In genomic region chr21:33434770-33435360, GRCh38 we compare ENCODE assay signal across 8 cellular contexts. TPM values are rescaled to one million over a fixed set of nuclear protein-coding genes. Genes with fewer than 3 reads are reported as not detected.
DNase-seq lines count a peak whose midpoint lies in the region; ATAC-seq and TF ChIP-seq lines count a peak whose summit lies in the region.

No MANE protein-coding gene starts in this region.

- H3K27ac ChIP-seq in right cardiac atrium (ENCODE audit: low read length), result peak overlapping the region; percentile 77

- H3K36me3 Mint-ChIP-seq in HFFc6 (ENCODE audit: low read depth), result peaks cover 26% of the 10 kb centered on the region
- H3K36me3 Mint-ChIP-seq in activated naive CD8-positive, alpha-beta T cell treated with anti-CD3 and anti-CD28 coated beads for 36 hours, result peaks cover 33% of the 10 kb centered on the region

- TF ChIP-seq CTCF in HFFc6 (IDR thresholded peaks at IDR 0.05) (no peak), NB4 (IDR thresholded peaks at IDR 0.05; ENCODE audit: low read depth, low read length) (no peak)

- H3K4me3 ChIP-seq in NB4 (ENCODE audit: low read depth, low read length) (no peak overlapping the region), right cardiac atrium (ENCODE audit: low read length) (no peak overlapping the region)

- H3K4me1 ChIP-seq in right cardiac atrium (ENCODE audit: control insufficient read depth, insufficient read depth, low read length), result no peaks in the 10 kb centered on the region

- intact Hi-C loops in right cardiac atrium (cut with DNase I), result loop anchor here in 1 of 4 donors (10.0 kb wide), 1 partner anchor 230 kb away; no protein-coding TSS in a partner anchor

- H3K27me3 Mint-ChIP-seq in HFFc6 (ENCODE audit: insufficient read depth), result no peaks in the 10 kb centered on the region; the same call in 1 of the 2 replicates
- no peaks in the 10 kb centered on the region for H3K27me3 Mint-ChIP-seq in activated naive CD8-positive, alpha-beta T cell treated with anti-CD3 and anti-CD28 coated beads for 36 hours

- H3K9me3 Mint-ChIP-seq in HFFc6, result no peaks in the 10 kb centered on the region
- H3K9me3 Mint-ChIP-seq in activated naive CD8-positive, alpha-beta T cell treated with anti-CD3 and anti-CD28 coated beads for 36 hours, result no peaks in the 10 kb centered on the region

- ATAC-seq in GM18505 (IDR thresholded peaks at IDR 0.05; ENCODE audit: unreplicated experiment) (peak; percentile 94), right cardiac atrium (peak; percentile 65 to 84)

- TF ChIP-seq POLR2A in GM18505 (IDR thresholded peaks at IDR 0.05; ENCODE audit: borderline replicate concordance, extremely low read depth, insufficient read depth, insufficient read length) (no peak), NB4 (IDR thresholded peaks at IDR 0.05; ENCODE audit: extremely low read depth, insufficient read length) (no peak)

- DNase-seq in HFFc6 (peak; percentile 92), NB4 (ENCODE audit: low read depth) (peak; percentile 63), right cardiac atrium (no peak), NCI-H748 treated with DMSO at 0.1 percent for 48 hours (lab: John Stamatoyannopoulos, UW) (no peak), islet precursor cell (no peak)
- peak; percentile 39 for DNase-seq in activated naive CD8-positive, alpha-beta T cell treated with anti-CD3 and anti-CD28 coated beads for 36 hours
- DNase-seq in stimulated activated CD4-positive, alpha-beta T cell treated with anti-CD3 and anti-CD28 coated beads, Interleukin-2, amount 100 ng/mL, for 24 hours, result peak; percentile 25 to 26

- WGBS in right cardiac atrium, result 73% methylated on average over 5 of the region's 5 CpGs

- peaks cover 25% of the 10 kb centered on the region for H3K4me1 Mint-ChIP-seq in HFFc6 (ENCODE audit: low read depth)
- H3K4me1 Mint-ChIP-seq in activated naive CD8-positive, alpha-beta T cell treated with anti-CD3 and anti-CD28 coated beads for 36 hours, result peaks cover 24% of the 10 kb centered on the region

- H3K9me3 ChIP-seq in right cardiac atrium (ENCODE audit: control insufficient read depth, low read length), result no peaks in the 10 kb centered on the region

- H3K4me3 Mint-ChIP-seq in HFFc6, result peak overlapping the region; percentile 59
- peak overlapping the region; percentile 38 for H3K4me3 Mint-ChIP-seq in activated naive CD8-positive, alpha-beta T cell treated with anti-CD3 and anti-CD28 coated beads for 36 hours

- no peaks in the 10 kb centered on the region for H3K27me3 ChIP-seq in right cardiac atrium (ENCODE audit: control insufficient read depth, insufficient read depth)

- peak overlapping the region; percentile 84 for H3K27ac Mint-ChIP-seq in HFFc6
- peak overlapping the region; percentile 84 for H3K27ac Mint-ChIP-seq in activated naive CD8-positive, alpha-beta T cell treated with anti-CD3 and anti-CD28 coated beads for 36 hours

RNA-seq across cellular contexts. Expression of gene IFNGR2, which starts 31.7 kb away (rescaled TPM):
- 10 to 100 TPM; 51.2 to 68.6 (median 64.2) TPM for total RNA-seq in HFFc6 (2021; fragmentation: NEBNext Ultra II Directional; extraction: Animal tissue kit (Norgen Biotek cat#: 25700))
- total RNA-seq in activated naive CD8-positive, alpha-beta T cell treated with anti-CD3 and anti-CD28 coated beads for 36 hours, result 1 to 10 TPM; 5.6 to 5.7 TPM
- 10 to 100 TPM; 37.5 to 47.4 (median 42.2) TPM for total RNA-seq in right cardiac atrium
- polyA plus RNA-seq in right cardiac atrium, result 37.4 TPM

RNA-seq across cellular contexts. Expression of gene TMEM50B, which starts 44.9 kb away (rescaled TPM):
- 10 to 100 TPM; 22.9 to 30.3 (median 24.5) TPM for total RNA-seq in HFFc6 (2021; fragmentation: NEBNext Ultra II Directional; extraction: Animal tissue kit (Norgen Biotek cat#: 25700))
- total RNA-seq in activated naive CD8-positive, alpha-beta T cell treated with anti-CD3 and anti-CD28 coated beads for 36 hours, result 10 to 100 TPM; 14.6 to 15.7 TPM
- total RNA-seq in right cardiac atrium, result 10 to 100 TPM; 38.8 to 49.3 (median 41.2) TPM
- polyA plus RNA-seq in right cardiac atrium, result 37.0 TPM

RNA-seq across cellular contexts. Expression of gene DNAJC28, which starts 56.7 kb away (rescaled TPM):
- 1 to 10 TPM in 5 of 6 experiments, under 1 TPM in 1; 0.91 to 2.2 (median 1.2) TPM for total RNA-seq in HFFc6 (2021; fragmentation: NEBNext Ultra II Directional; extraction: Animal tissue kit (Norgen Biotek cat#: 25700))
- under 1 TPM; 0.23 to 0.58 TPM for total RNA-seq in activated naive CD8-positive, alpha-beta T cell treated with anti-CD3 and anti-CD28 coated beads for 36 hours
- 1 to 10 TPM; 3.8 to 6.0 (median 5.7) TPM for total RNA-seq in right cardiac atrium
- polyA plus RNA-seq in right cardiac atrium, result 6.2 TPM

Comparison
In these comparisons a context has a peak if more than half of its experiments do, and no peak if none do; other contexts are left out.
1. DNase-seq: peak in HFFc6 (single experiment), NB4 (single experiment), activated naive CD8-positive, alpha-beta T cell treated with anti-CD3 and anti-CD28 coated beads for 36 hours (single experiment) and stimulated activated CD4-positive, alpha-beta T cell treated with anti-CD3 and anti-CD28 coated beads, Interleukin-2, amount 100 ng/mL, for 24 hours (2 of 2); none in right cardiac atrium (0 of 3), NCI-H748 treated with DMSO at 0.1 percent for 48 hours (single experiment) and islet precursor cell (single experiment).
2. RNA of gene IFNGR2, which starts 31.7 kb away (total RNA-seq): 51.2 to 68.6 TPM in HFFc6 and 37.5 to 47.4 TPM in right cardiac atrium; 5.6 to 5.7 TPM in activated naive CD8-positive, alpha-beta T cell treated with anti-CD3 and anti-CD28 coated beads for 36 hours; every median in the first group is over 4 times any median in the second.